Comparison of ENCODE assay signal across 16 cellular contexts in genomic region chr2:25169073-25169470, GRCh38. TPM values are rescaled to one million over a fixed set of nuclear protein-coding genes. Genes with fewer than 3 reads are reported as not detected.
DNase-seq lines count a peak whose midpoint lies in the region; ATAC-seq, FAIRE-seq and TF ChIP-seq lines count a peak whose summit lies in the region.
"Had no signal": no experiment of that assay in that cellular context is flagged by ENCODE, and none has a peak within 500 bp of the region (broad histone marks: within the 10 kb centered on the region; RNA-seq: fewer than 3 reads in every experiment).

No MANE protein-coding gene starts in this region.

- no peak for DNase-seq in activated CD4-positive, alpha-beta T cell treated with anti-CD3 and anti-CD28 coated beads for 36 hours
- DNase-seq in activated CD4-positive, alpha-beta T cell treated with anti-CD3 and anti-CD28 coated beads for 48 hours, result no peak
- DNase-seq in activated B cell treated with CpG ODN at 0.5 μM for 24 hours, result no peak
- DNase-seq in retina, result peak; percentile 34
- no peak for DNase-seq in ecto neural progenitor cell (ENCODE audit: low spot score)
- no peak for DNase-seq in GM12891 (ENCODE audit: insufficient read length, low spot score)
- DNase-seq in activated gamma-delta T cell (lab: John Stamatoyannopoulos, UW), result no peak
- DNase-seq: activated CD8-positive, alpha-beta memory T cell treated with anti-CD3 and anti-CD28 coated beads, Interleukin-2, amount 10 ng/mL, durations not matched to agents 7 days and 5 days; DMS 273 treated with DMSO at 0.1 percent for 48 hours; Karpas-422; small intestine; transverse colon had no signal

- no peak for TF ChIP-seq CTCF in activated B cell treated with CpG ODN at 0.5 μM for 24 hours (IDR thresholded peaks at IDR 0.05)

- H3K4me3 Mint-ChIP-seq in activated CD4-positive, alpha-beta T cell treated with anti-CD3 and anti-CD28 coated beads for 36 hours, result peak overlapping the region; percentile 59
- peak overlapping the region; percentile 78 for H3K4me3 Mint-ChIP-seq in activated B cell treated with CpG ODN at 0.5 μM for 24 hours

- peak overlapping the region; percentile 58 for H3K4me3 ChIP-seq in iPS-15b (ENCODE audit: low read depth, low read length)

- intact Hi-C loops in activated CD4-positive, alpha-beta T cell treated with anti-CD3 and anti-CD28 coated beads for 36 hours (cut with DNase I, micrococcal nuclease), result loop anchor here in 1 of 2 experiments (5.0 kb wide), 1 partner anchor 48 kb away; no protein-coding TSS in a partner anchor
- intact Hi-C loops in activated B cell treated with CpG ODN at 0.5 μM for 24 hours (cut with micrococcal nuclease), result loop anchor here (2.0 to 5.0 kb wide), 3 partner anchors 173 to 390 kb away; partner anchors contain the start of gene DNMT3A

- peaks cover 45% of the 10 kb centered on the region for H3K27me3 ChIP-seq in iPS-15b (ENCODE audit: control insufficient read depth, insufficient read depth, low read length)

- no peaks in the 10 kb centered on the region for H3K36me3 ChIP-seq in iPS-15b (ENCODE audit: control insufficient read depth, insufficient read depth, low read length)
- H3K36me3 ChIP-seq: neutrophil, transverse colon had no signal

- no peaks in the 10 kb centered on the region for H3K36me3 Mint-ChIP-seq in activated CD4-positive, alpha-beta T cell treated with anti-CD3 and anti-CD28 coated beads for 36 hours (ENCODE audit: low read depth)
- H3K36me3 Mint-ChIP-seq in activated B cell treated with CpG ODN at 0.5 μM for 24 hours (ENCODE audit: low read depth), result no peaks in the 10 kb centered on the region
- H3K36me3 Mint-ChIP-seq: activated CD8-positive, alpha-beta memory T cell treated with anti-CD3 and anti-CD28 coated beads, Interleukin-2, amount 10 ng/mL, durations not matched to agents 7 days and 5 days had no signal

- no peaks in the 10 kb centered on the region for H3K9me3 ChIP-seq in iPS-15b (ENCODE audit: control insufficient read depth, insufficient read depth, low read length)
- H3K9me3 ChIP-seq: neutrophil, transverse colon had no signal

- ATAC-seq in activated CD4-positive, alpha-beta T cell treated with anti-CD3 and anti-CD28 coated beads for 36 hours, result no peak
- no peak for ATAC-seq in activated B cell treated with CpG ODN at 0.5 μM for 24 hours (ENCODE audit: low read depth)

- FAIRE-seq in GM12891 (lab: Jason Lieb, UNC), result no peak
- FAIRE-seq: endometrium, small intestine had no signal

- peaks cover 21% of the 10 kb centered on the region for H3K4me1 Mint-ChIP-seq in activated CD4-positive, alpha-beta T cell treated with anti-CD3 and anti-CD28 coated beads for 36 hours
- H3K4me1 Mint-ChIP-seq in activated B cell treated with CpG ODN at 0.5 μM for 24 hours, result peaks cover 32% of the 10 kb centered on the region

- CTCF ChIA-PET in activated CD4-positive, alpha-beta T cell treated with anti-CD3 and anti-CD28 coated beads for 36 hours (lab: Charles Lee), result interaction anchor here (0.6 to 1.2 kb wide), 5 partner anchors 28 to 429 kb away, joined by 3 read pairs; no protein-coding TSS in a partner anchor
- CTCF ChIA-PET in activated B cell treated with CpG ODN at 0.5 μM for 24 hours (lab: Charles Lee), result interaction anchor here (5.8 to 6.7 kb wide), 2 partner anchors 27 to 60 kb away, joined by 73 to 78 read pairs; no protein-coding TSS in a partner anchor

- TF ChIP-seq POLR2A in GM12891 (IDR thresholded peaks at IDR 0.05; ENCODE audit: low read depth, low read length), result no peak

- H3K27me3 Mint-ChIP-seq in activated CD4-positive, alpha-beta T cell treated with anti-CD3 and anti-CD28 coated beads for 36 hours, result peaks cover 37% of the 10 kb centered on the region
- peaks cover 33% of the 10 kb centered on the region for H3K27me3 Mint-ChIP-seq in activated B cell treated with CpG ODN at 0.5 μM for 24 hours

- no peaks in the 10 kb centered on the region for H3K9me3 Mint-ChIP-seq in activated CD4-positive, alpha-beta T cell treated with anti-CD3 and anti-CD28 coated beads for 36 hours (ENCODE audit: low read depth)
- H3K9me3 Mint-ChIP-seq in activated B cell treated with CpG ODN at 0.5 μM for 24 hours, result no peaks in the 10 kb centered on the region

- no peak overlapping the region for H3K9ac ChIP-seq in iPS-15b (ENCODE audit: low read depth, low read length)

- POLR2A ChIA-PET in activated CD4-positive, alpha-beta T cell treated with anti-CD3 and anti-CD28 coated beads for 36 hours (lab: Charles Lee), result no interaction called here
- POLR2A ChIA-PET in activated B cell treated with CpG ODN at 0.5 μM for 24 hours (lab: Charles Lee), result interaction anchor here (1.1 kb wide), 1 partner anchor 107 kb away, joined by 3 read pairs; no protein-coding TSS in a partner anchor

- H3K4me1 ChIP-seq in iPS-15b (ENCODE audit: control insufficient read depth, insufficient read depth, low read length), result peaks cover 5% of the 10 kb centered on the region

- H3K27ac Mint-ChIP-seq in activated CD4-positive, alpha-beta T cell treated with anti-CD3 and anti-CD28 coated beads for 36 hours, result no peak overlapping the region
- H3K27ac Mint-ChIP-seq in activated B cell treated with CpG ODN at 0.5 μM for 24 hours, result no peak overlapping the region
- H3K27ac Mint-ChIP-seq: activated CD8-positive, alpha-beta memory T cell treated with anti-CD3 and anti-CD28 coated beads, Interleukin-2, amount 10 ng/mL, durations not matched to agents 7 days and 5 days had no signal

TF ChIP-seq in GM12891, 5 proteins besides CTCF, POLR2A, EP300 and RAD21:
- TF ChIP-seq POU2F2 (IDR thresholded peaks at IDR 0.05; ENCODE audit: low read depth, low read length), result no peak
- no peak for TF ChIP-seq TAF1 (IDR thresholded peaks at IDR 0.05; ENCODE audit: low read depth, low read length)
- no peak for TF ChIP-seq PAX5 (IDR thresholded peaks at IDR 0.05; ENCODE audit: insufficient read depth, low read length, severe bottlenecking)
- TF ChIP-seq POLR2AphosphoS5 (IDR thresholded peaks at IDR 0.05; ENCODE audit: low read depth, low read length), result no peak
- TF ChIP-seq SPI1 (IDR thresholded peaks at IDR 0.05; ENCODE audit: low read depth, low read length), result no peak

RNA-seq across cellular contexts. Expression of gene POMC, which starts 0.7 kb away (rescaled TPM):
- total RNA-seq in activated CD4-positive, alpha-beta T cell treated with anti-CD3 and anti-CD28 coated beads for 36 hours, result 1 to 10 TPM; 5.7 to 8.3 TPM
- total RNA-seq in activated B cell treated with CpG ODN at 0.5 μM for 24 hours, result 3.2 and 4.4 TPM in 2 replicates
- polyA plus RNA-seq in GM12891 (2012; ENCODE audit: low read depth, missing spikeins), result 11.1 TPM
- total RNA-seq: A673 had no signal
